ENCODE assay signal across 8 cellular contexts in genomic region chr3:377158-377561, GRCh38.
DNase-seq lines count a peak whose midpoint lies in the region; ATAC-seq and TF ChIP-seq lines count a peak whose summit lies in the region.

No MANE protein-coding gene starts in this region.

- H3K4me1 Mint-ChIP-seq in CD14-positive monocyte, result no peaks in the 10 kb centered on the region

- peaks cover 0 to 2% (median 0%) of the 10 kb centered on the region in 7 donors for H3K9me3 Mint-ChIP-seq in CD14-positive monocyte

- POLR2A ChIA-PET in OCI-LY7 (lab: Charles Lee), result no interaction called here

- H3K9me2 ChIP-seq in OCI-LY7 (ENCODE audit: insufficient read depth, low read length), result no peaks in the 10 kb centered on the region

- peak; percentile 81 for ATAC-seq in GM18909 (IDR thresholded peaks at IDR 0.05; ENCODE audit: poor library complexity, unreplicated experiment)
- ATAC-seq in HG03520 (IDR thresholded peaks at IDR 0.05; ENCODE audit: unreplicated experiment), result peak; percentile 73
- ATAC-seq in GM18517 (IDR thresholded peaks at IDR 0.05; ENCODE audit: unreplicated experiment), result no peak
- no peak for ATAC-seq in HG02588 (IDR thresholded peaks at IDR 0.05; ENCODE audit: unreplicated experiment)

- no TSS peak for BruUV-seq in OCI-LY7 (replicated peaks; lab: Mats Ljungman, UMichigan)

- peaks cover 0 to 1% (median 0%) of the 10 kb centered on the region in 3 donors for H3K27me3 Mint-ChIP-seq in CD14-positive monocyte (ENCODE audit: low read depth in 3 of 3)

- no peak overlapping the region for H3K4me2 ChIP-seq in OCI-LY7 (ENCODE audit: low read length)

- H3K4me3 Mint-ChIP-seq in CD14-positive monocyte, result no peak overlapping the region

- intact Hi-C loops in OCI-LY7 (cut with micrococcal nuclease; ENCODE audit: unreplicated experiment) (loop anchor here (1.0 to 2.0 kb wide), 2 partner anchors 22 to 334 kb away; no protein-coding TSS in a partner anchor), CD14-positive monocyte (cut with micrococcal nuclease) (no loop called here)

- CTCF ChIA-PET in OCI-LY7 (lab: Charles Lee; ENCODE audit: unreplicated experiment), result interaction anchor here (1.4 kb wide), 1 partner anchor 340 kb away, joined by 3 read pairs; no protein-coding TSS in a partner anchor

- H3K9me3 ChIP-seq in OCI-LY7 (ENCODE audit: low read length), result no peaks in the 10 kb centered on the region

- H3K4me3 ChIP-seq in OCI-LY7 (ENCODE audit: low read depth, low read length, poor library complexity, severe bottlenecking) (no peak overlapping the region), fibroblast of pulmonary artery (replicated peaks; ENCODE audit: low read depth, low read length) (no peak overlapping the region)

- H3K79me2 ChIP-seq in OCI-LY7 (ENCODE audit: insufficient read depth, low read depth, low read length), result no peaks in the 10 kb centered on the region

- H3K27ac Mint-ChIP-seq in CD14-positive monocyte, result no peak overlapping the region

- no peaks in the 10 kb centered on the region for H4K20me1 ChIP-seq in OCI-LY7 (ENCODE audit: insufficient read depth, low read length)

- no peaks in the 10 kb centered on the region for H3K36me3 ChIP-seq in OCI-LY7 (ENCODE audit: insufficient read depth, low read length)

- H3K4me1 ChIP-seq in OCI-LY7 (ENCODE audit: insufficient read depth, low read length, poor library complexity, severe bottlenecking), result no peaks in the 10 kb centered on the region

- H2AFZ ChIP-seq in OCI-LY7 (ENCODE audit: low read length), result no peak overlapping the region

- no peaks in the 10 kb centered on the region for H3K36me3 Mint-ChIP-seq in CD14-positive monocyte

- peak; percentile 61 for DNase-seq in OCI-LY7 (ENCODE audit: low spot score)
- peak; percentile 18 for DNase-seq in fibroblast of pulmonary artery (ENCODE audit: low read depth)
- DNase-seq in CD14-positive monocyte (ENCODE audit: low spot score), result no peak

- TF ChIP-seq CTCF in 22Rv1 (IDR thresholded peaks at IDR 0.05), result peak; percentile 71
- peak; percentile 82 for TF ChIP-seq CTCF in OCI-LY7 (conservative IDR thresholded peaks at IDR 0.05; ENCODE audit: low read length)
- TF ChIP-seq CTCF in fibroblast of pulmonary artery (IDR thresholded peaks at IDR 0.05; ENCODE audit: low read length, missing control alignments), result peak; percentile 22
- no peak for TF ChIP-seq CTCF in CD14-positive monocyte (IDR thresholded peaks at IDR 0.05)

- H3K27ac ChIP-seq in 22Rv1 (no peak overlapping the region), OCI-LY7 (ENCODE audit: low read depth, low read length, poor library complexity, severe bottlenecking) (no peak overlapping the region)

Comparison
In these comparisons a context has a peak if more than half of its experiments do, and no peak if none do; other contexts are left out.
1. ATAC-seq: peak in GM18909 (single experiment) and HG03520 (single experiment); none in GM18517 (single experiment) and HG02588 (single experiment).